In genomic region chr20:22312744-22313346, GRCh38 we compare ENCODE assay signal across 1 cellular context.
TF ChIP-seq lines count a peak whose summit lies in the region.

No MANE protein-coding gene starts in this region.

TF ChIP-seq in GM23338, 12 proteins besides CTCF, POLR2A, EP300 and RAD21 (continued from another document):
- TF ChIP-seq, protein P1, sequence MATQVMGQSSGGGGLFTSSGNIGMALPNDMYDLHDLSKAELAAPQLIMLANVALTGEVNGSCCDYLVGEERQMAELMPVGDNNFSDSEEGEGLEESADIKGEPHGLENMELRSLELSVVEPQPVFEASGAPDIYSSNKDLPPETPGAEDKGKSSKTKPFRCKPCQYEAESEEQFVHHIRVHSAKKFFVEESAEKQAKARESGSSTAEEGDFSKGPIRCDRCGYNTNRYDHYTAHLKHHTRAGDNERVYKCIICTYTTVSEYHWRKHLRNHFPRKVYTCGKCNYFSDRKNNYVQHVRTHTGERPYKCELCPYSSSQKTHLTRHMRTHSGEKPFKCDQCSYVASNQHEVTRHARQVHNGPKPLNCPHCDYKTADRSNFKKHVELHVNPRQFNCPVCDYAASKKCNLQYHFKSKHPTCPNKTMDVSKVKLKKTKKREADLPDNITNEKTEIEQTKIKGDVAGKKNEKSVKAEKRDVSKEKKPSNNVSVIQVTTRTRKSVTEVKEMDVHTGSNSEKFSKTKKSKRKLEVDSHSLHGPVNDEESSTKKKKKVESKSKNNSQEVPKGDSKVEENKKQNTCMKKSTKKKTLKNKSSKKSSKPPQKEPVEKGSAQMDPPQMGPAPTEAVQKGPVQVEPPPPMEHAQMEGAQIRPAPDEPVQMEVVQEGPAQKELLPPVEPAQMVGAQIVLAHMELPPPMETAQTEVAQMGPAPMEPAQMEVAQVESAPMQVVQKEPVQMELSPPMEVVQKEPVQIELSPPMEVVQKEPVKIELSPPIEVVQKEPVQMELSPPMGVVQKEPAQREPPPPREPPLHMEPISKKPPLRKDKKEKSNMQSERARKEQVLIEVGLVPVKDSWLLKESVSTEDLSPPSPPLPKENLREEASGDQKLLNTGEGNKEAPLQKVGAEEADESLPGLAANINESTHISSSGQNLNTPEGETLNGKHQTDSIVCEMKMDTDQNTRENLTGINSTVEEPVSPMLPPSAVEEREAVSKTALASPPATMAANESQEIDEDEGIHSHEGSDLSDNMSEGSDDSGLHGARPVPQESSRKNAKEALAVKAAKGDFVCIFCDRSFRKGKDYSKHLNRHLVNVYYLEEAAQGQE (IDR thresholded peaks at IDR 0.05; ENCODE audit: unreplicated experiment) = no peak
- TF ChIP-seq JUNB (IDR thresholded peaks at IDR 0.05; ENCODE audit: unreplicated experiment) (no peak), ZNF114 (CRISPR knock-in tag; IDR thresholded peaks at IDR 0.05) (no peak), POLR2AphosphoS5 (IDR thresholded peaks at IDR 0.05; ENCODE audit: low read depth) (no peak)
